Comparison of ENCODE assay signal across 8 cellular contexts in genomic region chr1:169546087-169546995, GRCh38. TPM values are rescaled to one million over a fixed set of nuclear protein-coding genes. Genes with fewer than 3 reads are reported as not detected.
A peak's percentile ranks its signal among the peaks of the same experiment; 100 is the strongest.
DNase-seq lines count a peak whose midpoint lies in the region; ATAC-seq and TF ChIP-seq lines count a peak whose summit lies in the region.

No MANE protein-coding gene starts in this region.

- H3K79me2 ChIP-seq in hepatocyte = no peaks in the 10 kb centered on the region

- WGBS in hepatocyte (ENCODE audit: low lambda C conversion rate, missing lambda C conversion rate) = 59% methylated on average over 14 of the region's 15 CpGs
- WGBS in sigmoid colon, 2 donors = 42 to 62% methylated on average over 15 of the region's 15 CpGs

- CTCF ChIA-PET in Caco-2 (lab: Charles Lee) = interaction anchor here (0.5 to 1.6 kb wide), 10 partner anchors 16 to 550 kb away, joined by 3 to 19 read pairs (median 4); partner anchors contain the start of genes F5 and SLC19A2

- H3K9me3 Mint-ChIP-seq in Caco-2 (ENCODE audit: unreplicated experiment) = no peaks in the 10 kb centered on the region

- POLR2A ChIA-PET in Caco-2 (lab: Charles Lee) = interaction anchor here (1.3 kb wide), 1 partner anchor 60 kb away, joined by 4 read pairs; the partner anchor contains the start of gene SLC19A2

- DNase-seq in Caco-2 (peak; percentile 72 to 80), M059J (ENCODE audit: low read depth) (peak; percentile 76), SJSA1 (ENCODE audit: low read depth in 1 of 2, low spot score in 2 of 2) (peak; percentile 54 to 59), ascending aorta (ENCODE audit: low spot score in 2 of 2) (peak in 1 of 2 donors; percentile 74), hepatocyte (ENCODE audit: low spot score) (peak; percentile 87), sigmoid colon (peak; percentile 73)

- no peak overlapping the region for H3K27ac Mint-ChIP-seq in Caco-2 (ENCODE audit: unreplicated experiment)

- H3K27me3 ChIP-seq in Caco-2 (replicated peaks; ENCODE audit: control insufficient read depth, insufficient read depth, low read length) (no peaks in the 10 kb centered on the region), SJSA1 (replicated peaks) (0 out of 2 replicates have a peak, but pooled peaks cover 4% of the 10 kb centered on the region), ascending aorta (no peaks in the 10 kb centered on the region), hepatocyte (no peaks in the 10 kb centered on the region), sigmoid colon (no peaks in the 10 kb centered on the region)

- intact Hi-C loops in Caco-2 (cut with micrococcal nuclease; ENCODE audit: unreplicated experiment) = loop anchor here (1.0 to 5.0 kb wide), 7 partner anchors 17 to 943 kb away; partner anchors contain the start of genes BLZF1, NME7 and SLC19A2
- intact Hi-C loops in ascending aorta (cut with DNase I) = loop anchor here (2.0 to 10.0 kb wide), 5 partner anchors 60 to 942 kb away; partner anchors contain the start of genes BLZF1 and NME7
- intact Hi-C loops in sigmoid colon (cut with DNase I) = loop anchor here (1.0 to 10.0 kb wide), 6 partner anchors 64 to 1204 kb away; partner anchors contain the start of genes BLZF1 and NME7

- no peak overlapping the region for H3K4me3 ChIP-seq in Caco-2 (ENCODE audit: low read depth, low read length)
- H3K4me3 ChIP-seq in SJSA1 = no peak overlapping the region
- H3K4me3 ChIP-seq in ascending aorta = no peak overlapping the region
- H3K4me3 ChIP-seq in hepatocyte = no peak overlapping the region
- no peak overlapping the region for H3K4me3 ChIP-seq in sigmoid colon

- no peak overlapping the region for H2AFZ ChIP-seq in hepatocyte

- no peaks in the 10 kb centered on the region for H3K9me2 ChIP-seq in hepatocyte (replicated peaks; ENCODE audit: insufficient read depth)

- H3K9me3 ChIP-seq in Caco-2 = no peaks in the 10 kb centered on the region
- no peaks in the 10 kb centered on the region for H3K9me3 ChIP-seq in SJSA1 (replicated peaks)
- H3K9me3 ChIP-seq in ascending aorta = no peaks in the 10 kb centered on the region
- H3K9me3 ChIP-seq in hepatocyte (ENCODE audit: low read depth) = no peaks in the 10 kb centered on the region
- H3K9me3 ChIP-seq in sigmoid colon = no peaks in the 10 kb centered on the region

- no peaks in the 10 kb centered on the region for H3K36me3 Mint-ChIP-seq in Caco-2 (ENCODE audit: insufficient read depth, unreplicated experiment)

- TF ChIP-seq EP300 in sigmoid colon (IDR thresholded peaks at IDR 0.05) = no peak

- H3K4me1 ChIP-seq in Caco-2 (peaks cover 27% of the 10 kb centered on the region), SJSA1 (replicated peaks) (no peaks in the 10 kb centered on the region), ascending aorta (no peaks in the 10 kb centered on the region), hepatocyte (ENCODE audit: insufficient read depth) (no peaks in the 10 kb centered on the region), sigmoid colon (no peaks in the 10 kb centered on the region)

- H3K4me1 Mint-ChIP-seq in Caco-2 (ENCODE audit: low read depth, unreplicated experiment) = peaks cover 26% of the 10 kb centered on the region

- no peak overlapping the region for H3K4me3 Mint-ChIP-seq in Caco-2 (ENCODE audit: unreplicated experiment)

- BruUV-seq in Caco-2 (replicated peaks; lab: Mats Ljungman, UMichigan) = no TSS peak

- H3K4me2 ChIP-seq in hepatocyte = no peak overlapping the region

- H4K20me1 ChIP-seq in hepatocyte (ENCODE audit: insufficient read depth, poor library complexity, severe bottlenecking) = no peaks in the 10 kb centered on the region

- H3K36me3 ChIP-seq in Caco-2 (ENCODE audit: control insufficient read depth, insufficient read depth, low read length) (no peaks in the 10 kb centered on the region), SJSA1 (no peaks in the 10 kb centered on the region), ascending aorta (no peaks in the 10 kb centered on the region), hepatocyte (replicated peaks; ENCODE audit: insufficient read depth, low read depth) (no peaks in the 10 kb centered on the region), sigmoid colon (no peaks in the 10 kb centered on the region)

- TF ChIP-seq CTCF in Caco-2 (IDR thresholded peaks at IDR 0.05; ENCODE audit: insufficient read depth in 1 of 2, low read depth in 1 of 2, low read length in 1 of 2, severe bottlenecking in 1 of 2, unreplicated experiment in 1 of 2) = peak; percentile 80 to 82
- TF ChIP-seq CTCF in ascending aorta (IDR thresholded peaks at IDR 0.05) = peak; percentile 66 to 86 (median 67)
- TF ChIP-seq CTCF in hepatocyte (IDR thresholded peaks at IDR 0.05; ENCODE audit: poor library complexity) = peak; percentile 91
- peak; percentile 76 to 84 (median 78) for TF ChIP-seq CTCF in sigmoid colon (IDR thresholded peaks at IDR 0.05)

- ATAC-seq in GM21515 (IDR thresholded peaks at IDR 0.05; ENCODE audit: unreplicated experiment) (peak; percentile 67), HG03139 (IDR thresholded peaks at IDR 0.05; ENCODE audit: unreplicated experiment) (no peak)

- H3K27me3 Mint-ChIP-seq in Caco-2 (ENCODE audit: insufficient read depth, unreplicated experiment) = no peaks in the 10 kb centered on the region

- H3K27ac ChIP-seq in SJSA1 = no peak overlapping the region
- no peak overlapping the region for H3K27ac ChIP-seq in ascending aorta
- no peak overlapping the region for H3K27ac ChIP-seq in hepatocyte
- no peak overlapping the region for H3K27ac ChIP-seq in sigmoid colon

- no peak for TF ChIP-seq POLR2A in sigmoid colon (IDR thresholded peaks at IDR 0.05)

RNA-seq across cellular contexts. Expression of gene F5, which starts 39.9 kb away (rescaled TPM):
- total RNA-seq in Caco-2 (2022) (0.50 and 0.74 TPM in 2 replicates), ascending aorta (not detected), hepatocyte (24.0 and 34.2 TPM in 2 replicates), sigmoid colon (under 1 TPM in 3 of 4 donors, not detected in 1; under 0.01 to 0.71 (median 0.54) TPM)
- total RNA-seq in M059J (2014; rRNA removed; shearing (Covaris generic)) = not detected in 2 replicates
- not detected in 2 replicates for total RNA-seq in SJSA1 (2014; rRNA removed; shearing (Covaris generic))
- polyA plus RNA-seq in hepatocyte (20.4 and 21.5 TPM in 2 replicates), sigmoid colon (1 to 10 TPM in 1 of 3 donors, under 1 TPM in 1, not detected in 1; under 0.01 to 1.0 TPM)

Comparison
In these comparisons a context has a peak if more than half of its experiments do, and no peak if none do; other contexts are left out.
1. RNA of gene F5, which starts 39.9 kb away (total RNA-seq): 24.0 to 34.2 TPM in hepatocyte; under 0.01 to 0.71 TPM in sigmoid colon, 0.50 to 0.74 TPM in Caco-2, not detected in M059J, not detected in SJSA1 and not detected in ascending aorta (single experiment); every median in the first group is over 10 times any median in the second.
2. Peak in every context shown above with its lines, with median percentiles within 50 percentile points of each other: CTCF ChIP-seq.